In genomic region chr3:69738859-69739203, GRCh38 we compare ENCODE assay signal across 8 cellular contexts. TPM values are rescaled to one million over a fixed set of nuclear protein-coding genes. Genes with fewer than 3 reads are reported as not detected.
A peak's percentile ranks its signal among the peaks of the same experiment; 100 is the strongest.
DNase-seq lines count a peak whose midpoint lies in the region; ATAC-seq and TF ChIP-seq lines count a peak whose summit lies in the region.

No MANE protein-coding gene starts in this region.

- peaks cover 11% of the 10 kb centered on the region for H3K4me1 Mint-ChIP-seq in progenitor cell of endocrine pancreas (ENCODE audit: low read depth)

- DNase-seq in GM12865 (ENCODE audit: low read depth) (no peak), progenitor cell of endocrine pancreas (ENCODE audit: low spot score, unreplicated experiment) (no peak), posterior vena cava (ENCODE audit: low spot score) (no peak), SK-N-DZ (ENCODE audit: low spot score) (no peak)

- H3K4me3 ChIP-seq in GM12865 (ENCODE audit: low read depth, low read length) (peak overlapping the region; percentile 85), gastroesophageal sphincter (peak overlapping the region; percentile 75 to 84)

- ATAC-seq in SK-N-SH treated with all-trans-retinoic acid at 6 μM for 48 hours (peak; percentile 10), gastroesophageal sphincter (peak; percentile 1), GM19452 (IDR thresholded peaks at IDR 0.05; ENCODE audit: unreplicated experiment) (no peak), HG02642 (IDR thresholded peaks at IDR 0.05; ENCODE audit: poor library complexity, unreplicated experiment) (no peak)

- intact Hi-C loops in posterior vena cava (cut with DNase I), result no loop called here

- no peaks in the 10 kb centered on the region for H3K36me3 ChIP-seq in gastroesophageal sphincter

- peak overlapping the region; percentile 47 for H3K27ac Mint-ChIP-seq in progenitor cell of endocrine pancreas

- H3K36me3 Mint-ChIP-seq in progenitor cell of endocrine pancreas (ENCODE audit: insufficient read depth), result no peaks in the 10 kb centered on the region

- H3K9me3 Mint-ChIP-seq in progenitor cell of endocrine pancreas (ENCODE audit: low read depth), result no peaks in the 10 kb centered on the region

- peak overlapping the region; percentile 89 for H3K4me3 Mint-ChIP-seq in progenitor cell of endocrine pancreas (ENCODE audit: low read depth)

- no peaks in the 10 kb centered on the region for H3K9me3 ChIP-seq in gastroesophageal sphincter

- TF ChIP-seq POLR2A in gastroesophageal sphincter (IDR thresholded peaks at IDR 0.05), result no peak

- no peak for TF ChIP-seq CTCF in GM12865 (IDR thresholded peaks at IDR 0.05; ENCODE audit: insufficient read depth, low read depth, low read length, missing control alignments)
- no peak for TF ChIP-seq CTCF in gastroesophageal sphincter (IDR thresholded peaks at IDR 0.05)
- TF ChIP-seq CTCF in progenitor cell of endocrine pancreas (IDR thresholded peaks at IDR 0.05; ENCODE audit: unreplicated experiment), result no peak

- peaks cover 40% of the 10 kb centered on the region for H3K27me3 Mint-ChIP-seq in progenitor cell of endocrine pancreas

- H3K27me3 ChIP-seq in gastroesophageal sphincter, result no peaks in the 10 kb centered on the region

- H3K27ac ChIP-seq in gastroesophageal sphincter, result peak overlapping the region; percentile 74 to 91 (median 90)

- WGBS in gastroesophageal sphincter (ENCODE audit: low coverage in 1 of 2), 2 donors, result 0% methylated on average over 12 of the region's 12 CpGs

- TF ChIP-seq EP300 in gastroesophageal sphincter (IDR thresholded peaks at IDR 0.05), result no peak

- H3K4me1 ChIP-seq in gastroesophageal sphincter, result peaks cover 0 to 42% (median 21%) of the 10 kb centered on the region in 3 donors

TF ChIP-seq in SK-N-SH treated with all-trans-retinoic acid at 6 μM for 48 hours, 23 proteins besides CTCF, POLR2A, EP300 and RAD21:
- no peak for TF ChIP-seq TOX (CRISPR knock-in tag; IDR thresholded peaks at IDR 0.05; ENCODE audit: borderline replicate concordance)
- TF ChIP-seq OSR1 (CRISPR knock-in tag; IDR thresholded peaks at IDR 0.05), result no peak
- TF ChIP-seq CSDC2 (CRISPR knock-in tag; IDR thresholded peaks at IDR 0.05), result no peak
- TF ChIP-seq CREB5 (CRISPR knock-in tag; IDR thresholded peaks at IDR 0.05; ENCODE audit: low read depth), result no peak
- TF ChIP-seq ISL1 (CRISPR knock-in tag; IDR thresholded peaks at IDR 0.05), result no peak
- no peak for TF ChIP-seq GLIS3 (CRISPR knock-in tag; IDR thresholded peaks at IDR 0.05)
- TF ChIP-seq ZC3H10 (CRISPR knock-in tag; IDR thresholded peaks at IDR 0.05), result no peak

RNA-seq across cellular contexts. Expression of gene MITF, which starts 0.4 kb away (rescaled TPM):
- total RNA-seq in gastroesophageal sphincter, result 10 to 100 TPM; 44.8 to 86.8 (median 77.9) TPM
- 15.7 and 19.4 TPM in 2 replicates for total RNA-seq in progenitor cell of endocrine pancreas
- 10 to 100 TPM; 25.9 to 61.4 TPM for total RNA-seq in posterior vena cava
- polyA plus RNA-seq in SK-N-DZ (2014; cell fraction: cytosol; rRNA removed), result 0.47 and 0.93 TPM in 2 replicates
- polyA plus RNA-seq in SK-N-DZ (2014; cell fraction: nucleus; rRNA removed), result 2.2 and 2.4 TPM in 2 replicates

Comparison
In these comparisons a context has a peak if more than half of its experiments do, and no peak if none do; other contexts are left out.
1. ATAC-seq: peak in SK-N-SH treated with all-trans-retinoic acid at 6 μM for 48 hours (single experiment) and gastroesophageal sphincter (single experiment); none in GM19452 (single experiment) and HG02642 (single experiment).